Comparison of ENCODE assay signal across 1 cellular context in genomic region chr19:11505504-11506100, GRCh38.
TF ChIP-seq lines count a peak whose summit lies in the region.

Gene ZNF653 (minus strand): TSS chr19:11505839. CDS start chr19:11505786, 53 bp downstream.

TF ChIP-seq in K562, 482 proteins besides CTCF, POLR2A, EP300 and RAD21 (continued from another document and continues in another):
- TF ChIP-seq ZBTB40 (IDR thresholded peaks at IDR 0.05) (peak; percentile 93), ZBTB40 (CRISPR knock-in tag; IDR thresholded peaks at IDR 0.05) (no peak), JUNB (CRISPR knock-in tag; conservative IDR thresholded peaks at IDR 0.05) (no peak), ID3 (CRISPR knock-in tag; IDR thresholded peaks at IDR 0.05) (no peak), ID3 (tag; IDR thresholded peaks at IDR 0.05) (no peak), NEUROD1 (IDR thresholded peaks at IDR 0.05; ENCODE audit: borderline replicate concordance, low read depth, low read length, partially characterized antibody) (peak; percentile 30), GMEB1 (CRISPR knock-in tag; IDR thresholded peaks at IDR 0.05) (peak; percentile 31; the same call in 1 of the 2 replicates), GABPB1 (CRISPR knock-in tag; IDR thresholded peaks at IDR 0.05) (peak; percentile 98), ZNF263 (CRISPR knock-in tag; IDR thresholded peaks at IDR 0.05; ENCODE audit: borderline replicate concordance) (peak; percentile 74), ZNF589 (CRISPR knock-in tag; IDR thresholded peaks at IDR 0.05; ENCODE audit: low read depth) (no peak), CCNT2 (IDR thresholded peaks at IDR 0.05; ENCODE audit: borderline replicate concordance, extremely low read depth, insufficient read length, low read depth, low read length) (peak; percentile 84), YY1 (IDR thresholded peaks at IDR 0.05; ENCODE audit: borderline replicate concordance in 1 of 3, control insufficient read depth in 1 of 3, extremely low read depth in 1 of 3, insufficient read depth in 3 of 3, insufficient read length in 1 of 3, insufficient replicate concordance in 2 of 3, low read depth in 1 of 3, low read length in 2 of 3) (peak in 2 of 3 experiments; percentile 44 to 64), CXXC5 (CRISPR knock-in tag; IDR thresholded peaks at IDR 0.05) (peak; percentile 89), ZNF316 (IDR thresholded peaks at IDR 0.05) (no peak), CBFA2T2 (conservative IDR thresholded peaks at IDR 0.05) (no peak), ZBTB11 (CRISPR knock-in tag; IDR thresholded peaks at IDR 0.05) (peak in 1 of 3 experiments; percentile 83; a peak in 2 of 6 replicates), HMBOX1 (IDR thresholded peaks at IDR 0.05) (no peak), MEIS2 (IDR thresholded peaks at IDR 0.05; ENCODE audit: partially characterized antibody) (peak; percentile 85), AFF1 (IDR thresholded peaks at IDR 0.05; ENCODE audit: low read depth in 1 of 2, partially characterized antibody in 2 of 2) (peak in 1 of 2 experiments; percentile 99), ETS1 (conservative IDR thresholded peaks at IDR 0.05; ENCODE audit: control insufficient read depth, low read depth, low read length) (no peak), ZNF561 (CRISPR knock-in tag; conservative IDR thresholded peaks at IDR 0.05) (0 out of 2 replicates have a peak, but pooled peaks have one; percentile 14), TEAD4 (IDR thresholded peaks at IDR 0.05; ENCODE audit: low read length) (0 out of 2 replicates have a peak, but pooled peaks have one; percentile 14), TEAD4 (CRISPR knock-in tag; IDR thresholded peaks at IDR 0.05; ENCODE audit: borderline replicate concordance) (no peak), MYC (IDR thresholded peaks at IDR 0.05; ENCODE audit: low read depth, low read length) (peak; percentile 73), MYC (CRISPR knock-in tag; IDR thresholded peaks at IDR 0.05; ENCODE audit: borderline replicate concordance, low read depth) (no peak), ZBTB17 (CRISPR knock-in tag; IDR thresholded peaks at IDR 0.05) (no peak; the same call in 1 of the 2 replicates), POU5F1 (IDR thresholded peaks at IDR 0.05; ENCODE audit: borderline replicate concordance, low read depth, low read length, partially characterized antibody) (peak; percentile 62), ZNF584 (CRISPR knock-in tag; IDR thresholded peaks at IDR 0.05; ENCODE audit: low read depth) (no peak), ZNF143 (CRISPR knock-in tag; IDR thresholded peaks at IDR 0.05) (no peak), ZNF77 (CRISPR knock-in tag; IDR thresholded peaks at IDR 0.05) (no peak)
